18 cellular contexts compared by ENCODE assay signal in the genomic region with DNA sequence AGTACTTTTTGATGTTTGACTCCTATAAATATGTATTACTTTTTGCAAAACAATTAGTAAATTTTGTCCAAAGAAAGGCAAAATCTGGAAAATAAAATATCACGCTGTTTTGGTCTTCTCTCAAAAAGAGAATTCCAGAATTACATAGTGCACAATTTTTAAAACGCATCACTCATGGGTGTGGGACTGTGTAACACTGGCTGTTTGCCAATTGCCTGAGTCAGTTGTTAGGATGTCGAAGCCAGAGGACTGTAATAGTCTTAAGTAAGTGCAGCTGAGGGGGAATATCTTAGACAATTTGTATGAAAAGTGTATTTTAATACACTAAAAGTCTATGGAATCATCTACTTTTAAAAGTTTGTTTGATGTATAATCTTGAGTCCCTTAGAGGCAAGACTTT. TPM values are rescaled to one million over a fixed set of nuclear protein-coding genes. Genes with fewer than 3 reads are reported as not detected.
DNase-seq lines count a peak whose midpoint lies in the region; ATAC-seq, FAIRE-seq and TF ChIP-seq lines count a peak whose summit lies in the region.
"Had no signal": no experiment of that assay in that cellular context is flagged by ENCODE, and none has a peak within 500 bp of the region (broad histone marks: within the 10 kb centered on the region; RNA-seq: fewer than 3 reads in every experiment).

No MANE protein-coding gene starts in this region.

- dilution Hi-C loops in keratinocyte (cut with MboI; ENCODE audit: extremely low pct_ligation_motif_present, low sequenced_read_pairs): no loop called here

- H3K9me3 ChIP-seq in keratinocyte (ENCODE audit: control insufficient read depth, low read depth, low read length): no peaks in the 10 kb centered on the region
- H3K9me3 ChIP-seq in right atrium auricular region: no peaks in the 10 kb centered on the region
- H3K9me3 ChIP-seq: esophagus muscularis mucosa, HAP-1, neutrophil had no signal

- no peaks in the 10 kb centered on the region for H4K20me1 ChIP-seq in keratinocyte (ENCODE audit: control insufficient read depth, extremely low read depth, insufficient read depth, low read length)

- DNase-seq in GM03348 (ENCODE audit: low spot score) (peak; percentile 48), M059J (ENCODE audit: low read depth) (peak; percentile 50), cardiac fibroblast (ENCODE audit: low read depth in 2 of 2) (peak; percentile 29 to 61), keratinocyte (ENCODE audit: low read depth, low spot score) (no peak), right atrium auricular region (ENCODE audit: low spot score) (no peak), amygdala (lab: John Stamatoyannopoulos, UW) (no peak)
- DNase-seq: activated naive CD4-positive, alpha-beta T cell treated with anti-CD3 and anti-CD28 coated beads, Interleukin-2, amount 50 U/mL, for 16 hours; immature natural killer cell; NCI-H1048; stimulated activated naive CD8-positive, alpha-beta T cell treated with anti-CD3 and anti-CD28 coated beads, Interleukin-15, Interleukin-2, amounts not matched to agents 100 U/mL and 50 U/mL, for 24 hours; SW 1271 had no signal

- no peak overlapping the region for H3K27ac ChIP-seq in keratinocyte (ENCODE audit: control insufficient read depth, insufficient read depth, low read length)
- H3K27ac ChIP-seq in right atrium auricular region: no peak overlapping the region
- H3K27ac ChIP-seq: esophagus muscularis mucosa, neutrophil, skin epidermis had no signal

- H3K4me3 ChIP-seq in cardiac fibroblast (replicated peaks in 1 of 2; ENCODE audit: low read depth in 2 of 2, low read length in 2 of 2) (no peak overlapping the region), keratinocyte (ENCODE audit: control insufficient read depth in 2 of 3, extremely low read depth in 1 of 3, insufficient read depth in 2 of 3, low read depth in 1 of 3, low read length in 3 of 3) (no peak overlapping the region), right atrium auricular region (no peak overlapping the region)
- H3K4me3 ChIP-seq: esophagus muscularis mucosa, HAP-1, skin epidermis had no signal

- no peak overlapping the region for H3K9ac ChIP-seq in keratinocyte (ENCODE audit: control insufficient read depth, extremely low read depth, insufficient read depth, low read length)

- no peak for ATAC-seq in HG02759 (IDR thresholded peaks at IDR 0.05; ENCODE audit: unreplicated experiment)
- ATAC-seq in GM21717 (IDR thresholded peaks at IDR 0.05; ENCODE audit: unreplicated experiment): no peak
- ATAC-seq: stimulated activated naive CD8-positive, alpha-beta T cell treated with anti-CD3 and anti-CD28 coated beads, Interleukin-15, Interleukin-2, amounts not matched to agents 100 U/mL and 50 U/mL, for 24 hours had no signal

- no peaks in the 10 kb centered on the region for H3K9me1 ChIP-seq in keratinocyte (ENCODE audit: control insufficient read depth, extremely low read depth, insufficient read depth, low read length)

- no peak overlapping the region for H2AFZ ChIP-seq in keratinocyte (ENCODE audit: control insufficient read depth, low read length)

- H3K4me1 ChIP-seq in keratinocyte (ENCODE audit: control insufficient read depth, extremely low read depth, insufficient read depth, low read length): no peaks in the 10 kb centered on the region
- no peaks in the 10 kb centered on the region for H3K4me1 ChIP-seq in right atrium auricular region
- H3K4me1 ChIP-seq: esophagus muscularis mucosa had no signal

- H3K79me2 ChIP-seq in keratinocyte (ENCODE audit: control insufficient read depth, insufficient read depth, low read length): no peaks in the 10 kb centered on the region

- H3K27me3 ChIP-seq in keratinocyte (ENCODE audit: control insufficient read depth, extremely low read depth, insufficient read depth, low read length) (no peaks in the 10 kb centered on the region), right atrium auricular region (no peaks in the 10 kb centered on the region)
- H3K27me3 ChIP-seq: esophagus muscularis mucosa, neutrophil had no signal

- peak; percentile 85 for FAIRE-seq in keratinocyte (lab: Jason Lieb, UNC)

- H3K36me3 ChIP-seq in keratinocyte (ENCODE audit: control insufficient read depth in 2 of 2, extremely low read depth in 1 of 2, insufficient read depth in 2 of 2, low read length in 2 of 2) (no peaks in the 10 kb centered on the region), right atrium auricular region (no peaks in the 10 kb centered on the region)
- H3K36me3 ChIP-seq: esophagus muscularis mucosa, HAP-1, neutrophil had no signal

- no peak for TF ChIP-seq CTCF in cardiac fibroblast (IDR thresholded peaks at IDR 0.05; ENCODE audit: low read depth, low read length)
- TF ChIP-seq CTCF in keratinocyte (optimal IDR thresholded peaks at IDR 0.05 in 1 of 3, IDR thresholded peaks at IDR 0.05 in 1 of 3, conservative IDR thresholded peaks at IDR 0.05 in 1 of 3; ENCODE audit: extremely low read depth in 1 of 3, insufficient read depth in 2 of 3, low read length in 3 of 3): no peak
- no peak for TF ChIP-seq CTCF in right atrium auricular region (IDR thresholded peaks at IDR 0.05)

- H3K4me2 ChIP-seq in keratinocyte (ENCODE audit: control insufficient read depth, extremely low read depth, insufficient read depth, low read depth, low read length): no peak overlapping the region

RNA-seq across cellular contexts. Expression of gene EPHA4, which starts 24.1 kb away (rescaled TPM):
- 5.7 and 18.0 TPM in 2 replicates for total RNA-seq in M059J (2014; rRNA removed; shearing (Covaris generic))
- 6.5 to 20.2 TPM (median 9.0 TPM) in 3 replicates for polyA plus RNA-seq in keratinocyte
- 15.0 TPM for polyA plus RNA-seq in keratinocyte (2011; ENCODE audit: low read depth)
- polyA plus RNA-seq in keratinocyte (2011; cell fraction: cytosol; rRNA removed): 1.8 and 2.6 TPM in 2 replicates
- polyA plus RNA-seq in keratinocyte (2011; cell fraction: nucleus; rRNA removed): 21.6 and 25.2 TPM in 2 replicates
- polyA plus RNA-seq in keratinocyte (2012; ENCODE audit: low replicate concordance): 3.9 and 7.1 TPM in 2 replicates
- polyA minus RNA-seq in keratinocyte: 14.3 to 41.4 TPM (median 24.7 TPM) in 3 replicates
- 5.8 TPM for polyA minus RNA-seq in keratinocyte (2011; cell fraction: cytosol; rRNA and poly(A)+ RNA removed)
- 24.0 and 44.6 TPM in 2 replicates for polyA minus RNA-seq in keratinocyte (2011; cell fraction: nucleus; rRNA and poly(A)+ RNA removed)
- 100 to 1,000 TPM in 1 of 2 donors, 10 to 100 TPM in 1; 74.2 to 107 TPM for total RNA-seq in right atrium auricular region
- total RNA-seq: G401 had no signal

Comparison
In these comparisons a context has a peak if more than half of its experiments do, and no peak if none do; other contexts are left out.
1. DNase-seq: peak in GM03348 (single experiment), M059J (single experiment) and cardiac fibroblast (2 of 2); none in keratinocyte (single experiment), right atrium auricular region (single experiment) and amygdala (0 of 56).